In the genomic region with DNA sequence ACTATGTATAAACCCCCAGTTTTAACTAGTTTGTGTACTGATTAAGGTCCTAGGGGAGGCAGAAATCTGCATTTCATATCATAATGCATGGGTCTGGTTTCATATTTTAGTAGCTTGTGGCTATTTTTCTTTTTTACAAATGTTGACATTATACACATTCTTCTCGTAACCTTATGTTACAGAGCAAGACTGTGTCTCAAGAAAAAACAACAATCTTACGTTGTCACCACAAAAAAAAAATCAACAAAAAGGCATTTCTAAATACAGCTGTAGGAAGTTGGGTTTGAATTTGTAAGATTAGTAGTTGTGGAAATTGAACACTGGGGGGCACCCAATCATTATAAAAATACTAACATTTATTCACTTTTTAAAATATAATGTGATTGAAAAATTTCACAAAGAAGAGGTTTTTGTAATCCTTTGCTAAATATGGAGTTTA, we compare ENCODE assay signal across 9 cellular contexts.
A peak's percentile ranks its signal among the peaks of the same experiment; 100 is the strongest.
DNase-seq lines count a peak whose midpoint lies in the region; ATAC-seq and TF ChIP-seq lines count a peak whose summit lies in the region.
"Had no signal": no experiment of that assay in that cellular context is flagged by ENCODE, and none has a peak within 500 bp of the region (broad histone marks: within the 10 kb centered on the region; RNA-seq: fewer than 3 reads in every experiment).

No MANE protein-coding gene starts in this region.

- DNase-seq in NOMO-1 treated with DMSO at 0.1 percent for 48 hours (lab: John Stamatoyannopoulos, UW; ENCODE audit: unreplicated experiment) = peak; percentile 44
- DNase-seq in NOMO-1 treated with dmso at 0.1 percent for 144 hours (lab: John Stamatoyannopoulos, UW; ENCODE audit: unreplicated experiment) = no peak
- DNase-seq in NCI-H69 (lab: John Stamatoyannopoulos, UW) = peak; percentile 27
- peak; percentile 21 for DNase-seq in epithelial cell of esophagus (ENCODE audit: low read depth)
- DNase-seq in superior temporal gyrus (ENCODE audit: extremely low spot score) = peak; percentile 57
- DNase-seq in OCI-M2 (lab: John Stamatoyannopoulos, UW; ENCODE audit: unreplicated experiment) = no peak
- no peak for DNase-seq in WERI-Rb-1
- DNase-seq: activated CD4-positive, alpha-beta memory T cell treated with anti-CD3 and anti-CD28 coated beads, Interleukin-2, amount 10 ng/mL, durations not matched to agents 7 days and 5 days had no signal

- TF ChIP-seq CTCF in epithelial cell of esophagus (IDR thresholded peaks at IDR 0.05; ENCODE audit: insufficient read depth, low read depth, low read length, missing control alignments) = no peak
- TF ChIP-seq CTCF in WERI-Rb-1 (IDR thresholded peaks at IDR 0.05; ENCODE audit: low read depth, low read length) = no peak

- ATAC-seq in GM21447 (IDR thresholded peaks at IDR 0.05; ENCODE audit: unreplicated experiment) = no peak

- H3K4me3 ChIP-seq in epithelial cell of esophagus (ENCODE audit: low read length) = no peak overlapping the region
- no peak overlapping the region for H3K4me3 ChIP-seq in WERI-Rb-1 (ENCODE audit: low read depth, low read length)

- H3K9me3 ChIP-seq in WERI-Rb-1 (ENCODE audit: severe bottlenecking) = no peaks in the 10 kb centered on the region

- no peak overlapping the region for H3K27ac ChIP-seq in WERI-Rb-1

- H3K27me3 ChIP-seq in WERI-Rb-1 (ENCODE audit: insufficient read depth, low read depth, severe bottlenecking) = no peaks in the 10 kb centered on the region

- H3K36me3 ChIP-seq in WERI-Rb-1 = no peaks in the 10 kb centered on the region

Comparison
In these comparisons a context has a peak if more than half of its experiments do, and no peak if none do; other contexts are left out.
1. DNase-seq: peak in NOMO-1 treated with DMSO at 0.1 percent for 48 hours (single experiment), NCI-H69 (single experiment), epithelial cell of esophagus (single experiment) and superior temporal gyrus (single experiment); none in NOMO-1 treated with dmso at 0.1 percent for 144 hours (single experiment), OCI-M2 (single experiment) and WERI-Rb-1 (single experiment).